Comparison of ENCODE assay signal across 14 cellular contexts in genomic region chr4:10151182-10151581, GRCh38. TPM values are rescaled to one million over a fixed set of nuclear protein-coding genes. Genes with fewer than 3 reads are reported as not detected.
DNase-seq lines count a peak whose midpoint lies in the region; ATAC-seq, FAIRE-seq and TF ChIP-seq lines count a peak whose summit lies in the region.
"Had no signal": no experiment of that assay in that cellular context is flagged by ENCODE, and none has a peak within 500 bp of the region (broad histone marks: within the 10 kb centered on the region; RNA-seq: fewer than 3 reads in every experiment).

No MANE protein-coding gene starts in this region.

- no peaks in the 10 kb centered on the region for H3K9me3 Mint-ChIP-seq in activated naive CD8-positive, alpha-beta T cell treated with anti-CD3 and anti-CD28 coated beads for 36 hours
- no peaks in the 10 kb centered on the region for H3K9me3 Mint-ChIP-seq in chondrocyte (ENCODE audit: low read depth)

- no peak overlapping the region for H3K4me3 Mint-ChIP-seq in activated naive CD8-positive, alpha-beta T cell treated with anti-CD3 and anti-CD28 coated beads for 36 hours
- H3K4me3 Mint-ChIP-seq in chondrocyte (ENCODE audit: unreplicated experiment): no peak overlapping the region

- TF ChIP-seq POLR2A in GM12891 (IDR thresholded peaks at IDR 0.05; ENCODE audit: low read depth, low read length): no peak

- H3K4me3 ChIP-seq in left lung: no peak overlapping the region
- H3K4me3 ChIP-seq: dorsolateral prefrontal cortex had no signal

- no peaks in the 10 kb centered on the region for H3K4me1 ChIP-seq in left lung

- peak; percentile 71 for ATAC-seq in GM19438 (IDR thresholded peaks at IDR 0.05; ENCODE audit: low read depth, unreplicated experiment)
- ATAC-seq in HG02852 (IDR thresholded peaks at IDR 0.05; ENCODE audit: unreplicated experiment): peak; percentile 71
- peak; percentile 74 for ATAC-seq in HG03571 (IDR thresholded peaks at IDR 0.05; ENCODE audit: unreplicated experiment)
- no peak for ATAC-seq in left lung
- ATAC-seq: activated CD4-positive, CD25-positive, alpha-beta regulatory T cell treated with anti-CD3 and anti-CD28 coated beads, Interleukin-2, amount 50 U/mL, for 24 hours; SK-N-SH treated with all-trans-retinoic acid at 6 μM for 48 hours had no signal

- no peaks in the 10 kb centered on the region for H3K9me3 ChIP-seq in left lung

- no peaks in the 10 kb centered on the region for H3K36me3 Mint-ChIP-seq in activated naive CD8-positive, alpha-beta T cell treated with anti-CD3 and anti-CD28 coated beads for 36 hours
- no peaks in the 10 kb centered on the region for H3K36me3 Mint-ChIP-seq in chondrocyte (ENCODE audit: low read depth)

- H3K27me3 ChIP-seq in left lung: no peaks in the 10 kb centered on the region
- H3K27me3 ChIP-seq: dorsolateral prefrontal cortex had no signal

- peak; percentile 23 for FAIRE-seq in GM12891 (lab: Jason Lieb, UNC)

- intact Hi-C loops in left lung (cut with DNase I): no loop called here

- DNase-seq in GM12891 (ENCODE audit: insufficient read length, low spot score) (no peak), NCI-H1105 (lab: John Stamatoyannopoulos, UW) (no peak), left lung (no peak), chondrocyte (ENCODE audit: low spot score) (no peak)
- no peak for DNase-seq in activated naive CD8-positive, alpha-beta T cell treated with anti-CD3 and anti-CD28 coated beads for 36 hours
- DNase-seq: dorsolateral prefrontal cortex; NCI-H2107; stimulated activated CD4-positive, alpha-beta T cell treated with anti-CD3 and anti-CD28 coated beads, Interleukin-2, amount 100 ng/mL, for 48 hours; stimulated activated naive CD4-positive, alpha-beta T cell treated with Interleukin-2 at 50 U/mL for 16 hours had no signal

- H3K27ac ChIP-seq in left lung: no peak overlapping the region
- H3K27ac ChIP-seq: dorsolateral prefrontal cortex had no signal

- no peaks in the 10 kb centered on the region for H3K27me3 Mint-ChIP-seq in activated naive CD8-positive, alpha-beta T cell treated with anti-CD3 and anti-CD28 coated beads for 36 hours
- peaks cover 64% of the 10 kb centered on the region for H3K27me3 Mint-ChIP-seq in chondrocyte (ENCODE audit: low read depth)

- H3K4me1 Mint-ChIP-seq in activated naive CD8-positive, alpha-beta T cell treated with anti-CD3 and anti-CD28 coated beads for 36 hours: no peaks in the 10 kb centered on the region
- no peaks in the 10 kb centered on the region for H3K4me1 Mint-ChIP-seq in chondrocyte (ENCODE audit: low read depth)

- TF ChIP-seq CTCF in left lung (IDR thresholded peaks at IDR 0.05) (no peak), chondrocyte (IDR thresholded peaks at IDR 0.05) (no peak)

- no peak overlapping the region for H3K27ac Mint-ChIP-seq in activated naive CD8-positive, alpha-beta T cell treated with anti-CD3 and anti-CD28 coated beads for 36 hours
- no peak overlapping the region for H3K27ac Mint-ChIP-seq in chondrocyte (ENCODE audit: unreplicated experiment)

- no peaks in the 10 kb centered on the region for H3K36me3 ChIP-seq in left lung

TF ChIP-seq in GM12891, 5 proteins besides CTCF, POLR2A, EP300 and RAD21:
- TF ChIP-seq SPI1 (IDR thresholded peaks at IDR 0.05; ENCODE audit: low read depth, low read length): no peak
- TF ChIP-seq POU2F2 (IDR thresholded peaks at IDR 0.05; ENCODE audit: low read depth, low read length): no peak
- TF ChIP-seq TAF1 (IDR thresholded peaks at IDR 0.05; ENCODE audit: low read depth, low read length): no peak
- peak; percentile 38 for TF ChIP-seq PAX5 (IDR thresholded peaks at IDR 0.05; ENCODE audit: insufficient read depth, low read length, severe bottlenecking)
- no peak for TF ChIP-seq POLR2AphosphoS5 (IDR thresholded peaks at IDR 0.05; ENCODE audit: low read depth, low read length)

RNA-seq across cellular contexts. Expression of gene WDR1, which starts 34.6 kb away (rescaled TPM):
- polyA plus RNA-seq in GM12891 (2012; ENCODE audit: low read depth, missing spikeins): 199 TPM
- total RNA-seq in activated naive CD8-positive, alpha-beta T cell treated with anti-CD3 and anti-CD28 coated beads for 36 hours: 100 to 1,000 TPM; 372 to 385 TPM
- total RNA-seq in left lung (100 to 1,000 TPM; 215 to 303 TPM), chondrocyte (312 to 483 TPM (median 462 TPM) in 3 replicates)
